24 cellular contexts compared by ENCODE assay signal in genomic region chr5:123044926-123045617, GRCh38. TPM values are rescaled to one million over a fixed set of nuclear protein-coding genes. Genes with fewer than 3 reads are reported as not detected.
"Had no signal": no experiment of that assay in that cellular context is flagged by ENCODE, and none has a peak within 500 bp of the region (broad histone marks: within the 10 kb centered on the region; RNA-seq: fewer than 3 reads in every experiment).

No MANE protein-coding gene starts in this region.

- ATAC-seq: activated T-helper 17 cell treated with anti-CD3 and anti-CD28 coated beads, Interleukin-2, amount 50 U/mL, for 72 hours; T-helper 17 cell had no signal

- DNase-seq: activated B cell treated with CpG ODN at 0.5 μM for 24 hours; activated CD4-positive, alpha-beta memory T cell treated with anti-CD3 and anti-CD28 coated beads, Interleukin-2, amount 10 ng/mL, durations not matched to agents 7 days and 5 days; activated CD4-positive, alpha-beta T cell treated with anti-CD3 and anti-CD28 coated beads for 1 hour; activated CD4-positive, alpha-beta T cell treated with anti-CD3 and anti-CD28 coated beads, Interleukin-2, amount 50 U/mL, for 1 hour; activated gamma-delta T cell; activated naive CD4-positive, alpha-beta T cell treated with anti-CD3 and anti-CD28 coated beads for 36 hours; activated T-cell treated with anti-CD3 and anti-CD28 coated beads for 4 hours; activated T-cell treated with anti-CD3 and anti-CD28 coated beads, Interleukin-2, amount 50 U/mL, for 48 hours; NCI-H1105; NCI-H1436; NCI-H1694 treated with DMSO at 0.1 percent for 48 hours; NCI-H2029 treated with DMSO at 0.1 percent for 48 hours; NCI-H345; NCI-H510A; NCI-H526 treated with DMSO at 0.1 percent for 48 hours; NCI-H82; SIG-M5; T-helper 17 cell; T1000 had no signal

- H3K27ac ChIP-seq: KMS-11 had no signal

RNA-seq across cellular contexts. Expression of gene PPIC, which starts 8.5 kb away (rescaled TPM):
- total RNA-seq: activated B cell treated with CpG ODN at 0.5 μM for 24 hours; activated CD4-positive, alpha-beta memory T cell treated with anti-CD3 and anti-CD28 coated beads, Interleukin-2, amount 10 ng/mL, durations not matched to agents 7 days and 5 days; activated CD8-positive, alpha-beta memory T cell treated with anti-CD3 and anti-CD28 coated beads for 36 hours; activated naive CD4-positive, alpha-beta T cell treated with anti-CD3 and anti-CD28 coated beads for 36 hours; activated T-helper 17 cell treated with anti-CD3 and anti-CD28 coated beads, Interleukin-2, amount 50 U/mL, for 72 hours; OCI-LY7; T-helper 17 cell had no signal

RNA-seq across cellular contexts. Expression of gene PRDM6, which starts 44.0 kb away (rescaled TPM):
- total RNA-seq: activated B cell treated with CpG ODN at 0.5 μM for 24 hours; activated CD4-positive, alpha-beta memory T cell treated with anti-CD3 and anti-CD28 coated beads, Interleukin-2, amount 10 ng/mL, durations not matched to agents 7 days and 5 days; activated CD8-positive, alpha-beta memory T cell treated with anti-CD3 and anti-CD28 coated beads for 36 hours; activated naive CD4-positive, alpha-beta T cell treated with anti-CD3 and anti-CD28 coated beads for 36 hours; RPMI7951; T-helper 17 cell had no signal
